In genomic region chr1:179025125-179025974, GRCh38 we compare ENCODE assay signal across 8 cellular contexts. TPM values are rescaled to one million over a fixed set of nuclear protein-coding genes. Genes with fewer than 3 reads are reported as not detected.
DNase-seq lines count a peak whose midpoint lies in the region; ATAC-seq and TF ChIP-seq lines count a peak whose summit lies in the region.

FAM20B (plus strand) TSS chr1:179025894; CDS start chr1:179043848, 17,954 bp downstream.

- peak within 1 kb of the TSS; percentile 96 for H3K27ac ChIP-seq in BLaER1
- peak within 1 kb of the TSS; percentile 91 to 97 for H3K27ac ChIP-seq in left lung

- peaks cover 5% of the 10 kb centered on the region for H3K36me3 Mint-ChIP-seq in dendritic cell treated with granulocyte-macrophage colony-stimulating factor and Interleukin-4, amounts not matched to agents 40 ng/mL and 50 ng/mL, for 4 days (ENCODE audit: low read depth)

- peaks cover 29% of the 10 kb centered on the region for H4K20me1 ChIP-seq in BLaER1

- no peaks in the 10 kb centered on the region for H3K9me3 ChIP-seq in BLaER1
- no peaks in the 10 kb centered on the region for H3K9me3 ChIP-seq in left lung

- H3K4me1 Mint-ChIP-seq in dendritic cell treated with granulocyte-macrophage colony-stimulating factor and Interleukin-4, amounts not matched to agents 40 ng/mL and 50 ng/mL, for 4 days (ENCODE audit: low read depth), result peaks cover 63% of the 10 kb centered on the region

- H3K27me3 ChIP-seq in BLaER1 (no peaks in the 10 kb centered on the region), left lung (no peaks in the 10 kb centered on the region)

- no peaks in the 10 kb centered on the region for H3K9me3 Mint-ChIP-seq in dendritic cell treated with granulocyte-macrophage colony-stimulating factor and Interleukin-4, amounts not matched to agents 40 ng/mL and 50 ng/mL, for 4 days

- H3K27ac Mint-ChIP-seq in dendritic cell treated with granulocyte-macrophage colony-stimulating factor and Interleukin-4, amounts not matched to agents 40 ng/mL and 50 ng/mL, for 4 days, result peak within 1 kb of the TSS; percentile 84

- intact Hi-C loops in dendritic cell treated with granulocyte-macrophage colony-stimulating factor and Interleukin-4, amounts not matched to agents 40 ng/mL and 50 ng/mL, for 4 days (cut with micrococcal nuclease), result loop anchor here (1.0 to 5.0 kb wide), 3 partner anchors 8 to 988 kb away; partner anchors contain the start of gene AXDND1
- intact Hi-C loops in left lung (cut with DNase I), result no loop called here

- no peaks in the 10 kb centered on the region for H3K36me3 ChIP-seq in BLaER1
- no peaks in the 10 kb centered on the region for H3K36me3 ChIP-seq in left lung

- H3K27me3 Mint-ChIP-seq in dendritic cell treated with granulocyte-macrophage colony-stimulating factor and Interleukin-4, amounts not matched to agents 40 ng/mL and 50 ng/mL, for 4 days, result peaks cover 1% of the 10 kb centered on the region

- peak within 1 kb of the TSS; percentile 88 for H3K4me2 ChIP-seq in BLaER1

- H3K9ac ChIP-seq in BLaER1, result peak within 1 kb of the TSS; percentile 94

- H3K4me3 ChIP-seq in BLaER1, result peak within 1 kb of the TSS; percentile 97
- H3K4me3 ChIP-seq in left lung, result peak within 1 kb of the TSS; percentile 89 to 93

- TF ChIP-seq CTCF in left lung (IDR thresholded peaks at IDR 0.05), result peak in 1 of 2 donors; percentile 10

- H3K4me3 Mint-ChIP-seq in dendritic cell treated with granulocyte-macrophage colony-stimulating factor and Interleukin-4, amounts not matched to agents 40 ng/mL and 50 ng/mL, for 4 days, result peak within 1 kb of the TSS; percentile 83

- ATAC-seq in GM19395 (IDR thresholded peaks at IDR 0.05; ENCODE audit: unreplicated experiment) (peak; percentile 81), HG03521 (IDR thresholded peaks at IDR 0.05; ENCODE audit: unreplicated experiment) (peak; percentile 83), left lung (peak; percentile 97)

- DNase-seq in NCI-H748 treated with DMSO at 0.1 percent for 48 hours (lab: John Stamatoyannopoulos, UW) (peak; percentile 33), left lung (peak; percentile 95 to 98)
- peak; percentile 90 to 91 for DNase-seq in activated CD4-positive, alpha-beta T cell treated with anti-CD3 and anti-CD28 coated beads, Interleukin-2, amount 50 U/mL, for 48 hours
- DNase-seq in stimulated activated CD4-positive, alpha-beta T cell treated with anti-CD3 and anti-CD28 coated beads, Interleukin-2, amount 100 ng/mL, for 24 hours, result peak; percentile 92

- peaks cover 37% of the 10 kb centered on the region for H3K4me1 ChIP-seq in BLaER1
- H3K4me1 ChIP-seq in left lung, result peaks cover 4 to 30% of the 10 kb centered on the region in 2 donors

RNA-seq across cellular contexts. Expression of gene FAM20B, which starts in this region (rescaled TPM):
- total RNA-seq in left lung, result 10 to 100 TPM; 36.4 to 37.2 TPM

Comparison
In these comparisons a context has a peak if more than half of its experiments do, and no peak if none do; other contexts are left out.
1. Peak in every context shown above with its lines: DNase-seq, ATAC-seq, H3K4me3 ChIP-seq and H3K27ac ChIP-seq.
2. DNase-seq: peak in every context shown above with its lines; median percentile 96 in left lung; 92 in stimulated activated CD4-positive, alpha-beta T cell treated with anti-CD3 and anti-CD28 coated beads, Interleukin-2, amount 100 ng/mL, for 24 hours; 90 in activated CD4-positive, alpha-beta T cell treated with anti-CD3 and anti-CD28 coated beads, Interleukin-2, amount 50 U/mL, for 48 hours; 33 in NCI-H748 treated with DMSO at 0.1 percent for 48 hours.